ENCODE assay signal across 2 cellular contexts in the genomic region with DNA sequence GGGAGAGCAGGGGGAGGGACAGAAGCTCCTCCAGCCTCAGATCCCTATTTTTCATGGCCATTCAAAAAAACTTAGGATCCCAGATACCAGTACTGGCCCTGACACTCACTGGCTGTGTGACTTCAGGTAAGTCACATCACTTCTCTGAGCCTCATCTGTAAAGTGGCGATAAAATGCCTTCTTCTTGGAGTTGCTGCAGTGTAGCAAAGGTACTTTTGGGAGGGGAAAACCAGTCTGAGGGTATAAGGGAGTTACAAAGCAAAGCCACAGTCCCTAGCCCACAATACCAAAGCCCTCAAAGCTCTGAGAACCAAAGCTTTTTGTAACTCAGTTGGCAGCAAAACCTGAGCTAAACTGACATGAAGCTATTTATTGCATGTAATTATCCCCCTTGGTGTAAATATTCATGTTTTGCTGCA.
A peak's percentile ranks its signal among the peaks of the same experiment; 100 is the strongest.
TF ChIP-seq lines count a peak whose summit lies in the region.

No MANE protein-coding gene starts in this region.

TF ChIP-seq in HepG2, 621 proteins besides CTCF, POLR2A, EP300 and RAD21:
- TF ChIP-seq MYNN (CRISPR knock-in tag; IDR thresholded peaks at IDR 0.05; ENCODE audit: low read depth) (no peak), KLF12 (CRISPR knock-in tag; IDR thresholded peaks at IDR 0.05; ENCODE audit: borderline replicate concordance) (no peak), ZNF768 (CRISPR knock-in tag; IDR thresholded peaks at IDR 0.05) (peak; percentile 2; the same call in 1 of the 2 replicates), ZBTB42 (CRISPR knock-in tag; IDR thresholded peaks at IDR 0.05) (no peak), KLF6 (CRISPR knock-in tag; IDR thresholded peaks at IDR 0.05) (no peak), RAD51 (IDR thresholded peaks at IDR 0.05; ENCODE audit: borderline replicate concordance) (no peak), MEIS1 (CRISPR knock-in tag; IDR thresholded peaks at IDR 0.05; ENCODE audit: borderline replicate concordance) (no peak)
- TF ChIP-seq, protein P1, sequence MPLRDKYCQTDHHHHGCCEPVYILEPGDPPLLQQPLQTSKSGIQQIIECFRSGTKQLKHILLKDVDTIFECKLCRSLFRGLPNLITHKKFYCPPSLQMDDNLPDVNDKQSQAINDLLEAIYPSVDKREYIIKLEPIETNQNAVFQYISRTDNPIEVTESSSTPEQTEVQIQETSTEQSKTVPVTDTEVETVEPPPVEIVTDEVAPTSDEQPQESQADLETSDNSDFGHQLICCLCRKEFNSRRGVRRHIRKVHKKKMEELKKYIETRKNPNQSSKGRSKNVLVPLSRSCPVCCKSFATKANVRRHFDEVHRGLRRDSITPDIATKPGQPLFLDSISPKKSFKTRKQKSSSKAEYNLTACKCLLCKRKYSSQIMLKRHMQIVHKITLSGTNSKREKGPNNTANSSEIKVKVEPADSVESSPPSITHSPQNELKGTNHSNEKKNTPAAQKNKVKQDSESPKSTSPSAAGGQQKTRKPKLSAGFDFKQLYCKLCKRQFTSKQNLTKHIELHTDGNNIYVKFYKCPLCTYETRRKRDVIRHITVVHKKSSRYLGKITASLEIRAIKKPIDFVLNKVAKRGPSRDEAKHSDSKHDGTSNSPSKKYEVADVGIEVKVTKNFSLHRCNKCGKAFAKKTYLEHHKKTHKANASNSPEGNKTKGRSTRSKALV (CRISPR knock-in tag; IDR thresholded peaks at IDR 0.05): no peak
- TF ChIP-seq, protein P2, sequence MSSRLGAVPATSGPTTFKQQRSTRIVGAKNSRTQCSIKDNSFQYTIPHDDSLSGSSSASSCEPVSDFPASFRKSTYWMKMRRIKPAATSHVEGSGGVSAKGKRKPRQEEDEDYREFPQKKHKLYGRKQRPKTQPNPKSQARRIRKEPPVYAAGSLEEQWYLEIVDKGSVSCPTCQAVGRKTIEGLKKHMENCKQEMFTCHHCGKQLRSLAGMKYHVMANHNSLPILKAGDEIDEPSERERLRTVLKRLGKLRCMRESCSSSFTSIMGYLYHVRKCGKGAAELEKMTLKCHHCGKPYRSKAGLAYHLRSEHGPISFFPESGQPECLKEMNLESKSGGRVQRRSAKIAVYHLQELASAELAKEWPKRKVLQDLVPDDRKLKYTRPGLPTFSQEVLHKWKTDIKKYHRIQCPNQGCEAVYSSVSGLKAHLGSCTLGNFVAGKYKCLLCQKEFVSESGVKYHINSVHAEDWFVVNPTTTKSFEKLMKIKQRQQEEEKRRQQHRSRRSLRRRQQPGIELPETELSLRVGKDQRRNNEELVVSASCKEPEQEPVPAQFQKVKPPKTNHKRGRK (CRISPR knock-in tag; IDR thresholded peaks at IDR 0.05): no peak

TF ChIP-seq in GM12878, 131 proteins besides CTCF, POLR2A, EP300 and RAD21:
- TF ChIP-seq, protein P3, sequence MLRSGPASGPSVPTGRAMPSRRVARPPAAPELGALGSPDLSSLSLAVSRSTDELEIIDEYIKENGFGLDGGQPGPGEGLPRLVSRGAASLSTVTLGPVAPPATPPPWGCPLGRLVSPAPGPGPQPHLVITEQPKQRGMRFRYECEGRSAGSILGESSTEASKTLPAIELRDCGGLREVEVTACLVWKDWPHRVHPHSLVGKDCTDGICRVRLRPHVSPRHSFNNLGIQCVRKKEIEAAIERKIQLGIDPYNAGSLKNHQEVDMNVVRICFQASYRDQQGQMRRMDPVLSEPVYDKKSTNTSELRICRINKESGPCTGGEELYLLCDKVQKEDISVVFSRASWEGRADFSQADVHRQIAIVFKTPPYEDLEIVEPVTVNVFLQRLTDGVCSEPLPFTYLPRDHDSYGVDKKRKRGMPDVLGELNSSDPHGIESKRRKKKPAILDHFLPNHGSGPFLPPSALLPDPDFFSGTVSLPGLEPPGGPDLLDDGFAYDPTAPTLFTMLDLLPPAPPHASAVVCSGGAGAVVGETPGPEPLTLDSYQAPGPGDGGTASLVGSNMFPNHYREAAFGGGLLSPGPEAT (IDR thresholded peaks at IDR 0.05; ENCODE audit: low read depth): 0 out of 2 replicates have a peak, but pooled peaks have one; percentile 25
- TF ChIP-seq SUZ12 (IDR thresholded peaks at IDR 0.05; ENCODE audit: unreplicated experiment) (no peak), ASH2L (IDR thresholded peaks at IDR 0.05; ENCODE audit: borderline replicate concordance, low read depth) (no peak), SMARCA5 (IDR thresholded peaks at IDR 0.05) (peak; percentile 94), MEF2B (IDR thresholded peaks at IDR 0.05; ENCODE audit: partially characterized antibody, poor library complexity, severe bottlenecking) (no peak)
